Comparison of ENCODE assay signal across 14 cellular contexts in genomic region chrY:8705636-8706300, GRCh38.
DNase-seq lines count a peak whose midpoint lies in the region; ATAC-seq and TF ChIP-seq lines count a peak whose summit lies in the region.
"Had no signal": no experiment of that assay in that cellular context is flagged by ENCODE, and none has a peak within 500 bp of the region (broad histone marks: within the 10 kb centered on the region; RNA-seq: fewer than 3 reads in every experiment).

No MANE protein-coding gene starts in this region.

- in situ Hi-C loops in G401 (cut with HindIII; ENCODE audit: low sequenced_read_pairs): no loop called here

- H3K9me3 ChIP-seq in SJSA1 (replicated peaks): no peaks in the 10 kb centered on the region

- H3K27ac ChIP-seq in SJSA1: peak overlapping the region; percentile 54
- H3K27ac ChIP-seq in foreskin keratinocyte: no peak overlapping the region
- H3K27ac ChIP-seq: HL-60 had no signal

- H3K27me3 ChIP-seq in SJSA1 (replicated peaks) (no peaks in the 10 kb centered on the region), foreskin keratinocyte (no peaks in the 10 kb centered on the region)

- no peaks in the 10 kb centered on the region for H3K36me3 ChIP-seq in SJSA1

- ATAC-seq in foreskin keratinocyte (peak; percentile 64), GM21576 (IDR thresholded peaks at IDR 0.05; ENCODE audit: unreplicated experiment) (no peak), HG02763 (IDR thresholded peaks at IDR 0.05; ENCODE audit: unreplicated experiment) (no peak)
- ATAC-seq: K562 had no signal

- H3K4me1 ChIP-seq in SJSA1 (replicated peaks) (peaks cover 12% of the 10 kb centered on the region), foreskin keratinocyte (no peaks in the 10 kb centered on the region)

- no peak overlapping the region for H3K4me3 ChIP-seq in SJSA1
- H3K4me3 ChIP-seq: K562 had no signal

- no peak for TF ChIP-seq CTCF in foreskin keratinocyte (conservative IDR thresholded peaks at IDR 0.05)

- peak; percentile 81 for DNase-seq in G401 (ENCODE audit: low spot score)
- peak; percentile 44 to 71 for DNase-seq in SJSA1 (ENCODE audit: low read depth in 1 of 2, low spot score in 2 of 2)
- peak; percentile 0 to 19 for DNase-seq in foreskin keratinocyte
- DNase-seq in dedifferentiated amniotic fluid mesenchymal stem cell (ENCODE audit: extremely low spot score): no peak
- no peak for DNase-seq in hypothalamus (lab: John Stamatoyannopoulos, UW)
- DNase-seq: ACHN; CD4-positive, alpha-beta T cell; DMS79; HCEC 1CT; HFFc6 had no signal

Comparison
In these comparisons a context has a peak if more than half of its experiments do, and no peak if none do; other contexts are left out.
1. DNase-seq: peak in G401 (single experiment), SJSA1 (2 of 2) and foreskin keratinocyte (2 of 2); none in dedifferentiated amniotic fluid mesenchymal stem cell (single experiment) and hypothalamus (0 of 51).